In the genomic region with DNA sequence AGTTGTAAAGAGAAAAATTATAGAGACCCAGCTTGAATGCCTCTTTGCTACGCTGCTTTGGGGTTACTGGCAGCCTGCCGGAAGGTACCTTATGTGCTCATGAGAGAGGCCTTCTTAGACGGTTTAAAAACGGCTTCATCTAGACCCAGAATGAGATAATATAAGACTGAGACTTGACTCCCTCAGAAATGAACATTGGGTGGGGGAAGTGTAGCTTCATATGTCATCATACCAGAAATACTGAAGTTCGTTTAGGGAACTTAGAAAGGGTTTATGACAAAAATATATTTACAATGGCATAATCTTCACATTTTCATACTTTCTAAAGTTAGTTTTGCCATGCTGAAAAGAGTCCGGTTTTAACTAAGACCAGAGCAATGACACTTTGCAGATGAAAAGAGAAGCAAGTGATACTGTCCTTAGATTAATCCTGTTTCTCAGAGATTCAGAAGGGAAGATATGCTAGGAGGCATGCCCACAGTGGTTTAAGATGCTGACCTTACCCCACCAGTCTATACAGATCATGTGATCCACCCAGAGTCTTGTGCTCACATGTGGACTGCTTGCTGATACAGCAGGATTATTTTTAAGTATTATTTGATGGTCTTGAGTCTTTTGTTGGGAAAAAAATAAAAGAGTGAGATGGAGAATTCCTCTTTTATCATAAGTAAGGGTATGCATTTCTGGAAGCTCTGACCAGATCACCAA, we compare ENCODE assay signal across 22 cellular contexts. TPM values are rescaled to one million over a fixed set of nuclear protein-coding genes. Genes with fewer than 3 reads are reported as not detected.
A peak's percentile ranks its signal among the peaks of the same experiment; 100 is the strongest.
DNase-seq lines count a peak whose midpoint lies in the region; ATAC-seq and TF ChIP-seq lines count a peak whose summit lies in the region.
"Had no signal": no experiment of that assay in that cellular context is flagged by ENCODE, and none has a peak within 500 bp of the region (broad histone marks: within the 10 kb centered on the region; RNA-seq: fewer than 3 reads in every experiment).

No MANE protein-coding gene starts in this region.

- H3K9me3 ChIP-seq in Loucy (ENCODE audit: insufficient read depth, low read depth, low read length), result no peaks in the 10 kb centered on the region
- H3K9me3 ChIP-seq in OCI-LY1 (ENCODE audit: low read length), result no peaks in the 10 kb centered on the region
- H3K9me3 ChIP-seq: body of pancreas, gastrocnemius medialis had no signal

- intact Hi-C loops in sciatic nerve (cut with DNase I), result no loop called here

- H3F3A ChIP-seq in Loucy (ENCODE audit: low read depth) (no peaks in the 10 kb centered on the region), OCI-LY1 (ENCODE audit: insufficient read depth, low read length) (0 out of 2 replicates have a peak, but pooled peaks cover 6% of the 10 kb centered on the region)

- H3K27ac ChIP-seq in OCI-LY1 (ENCODE audit: low read depth, low read length, poor library complexity, severe bottlenecking), result peak overlapping the region; percentile 97
- H3K27ac ChIP-seq: epithelial cell of prostate, gastrocnemius medialis had no signal

- no peaks in the 10 kb centered on the region for H3K36me3 ChIP-seq in Loucy (ENCODE audit: insufficient read depth, low read length)
- no peaks in the 10 kb centered on the region; the same call in 1 of the 2 replicates for H3K36me3 ChIP-seq in OCI-LY1 (ENCODE audit: insufficient read depth, low read length)
- H3K36me3 ChIP-seq: gastrocnemius medialis had no signal

- ATAC-seq in sciatic nerve, result peak; percentile 83
- ATAC-seq: body of pancreas, gastrocnemius medialis, Panc1 had no signal

- H3K4me3 ChIP-seq in Loucy (ENCODE audit: low read length, poor library complexity, severe bottlenecking) (no peak overlapping the region), OCI-LY1 (ENCODE audit: low read depth, low read length, poor library complexity, severe bottlenecking) (peak overlapping the region; percentile 6)
- H3K4me3 ChIP-seq: body of pancreas, gastrocnemius medialis had no signal

- H3K9ac ChIP-seq in Loucy (ENCODE audit: low read depth, low read length, poor library complexity, severe bottlenecking) (no peak overlapping the region), OCI-LY1 (ENCODE audit: low read length) (peak overlapping the region; percentile 52)

- no peaks in the 10 kb centered on the region for H3K4me1 ChIP-seq in Loucy (ENCODE audit: insufficient read depth, low read length, poor library complexity, severe bottlenecking)
- H3K4me1 ChIP-seq in OCI-LY1 (ENCODE audit: insufficient read depth, low read length, severe bottlenecking), result peaks cover 60% of the 10 kb centered on the region
- H3K4me1 ChIP-seq: body of pancreas, gastrocnemius medialis had no signal

- H2AFZ ChIP-seq in Loucy (ENCODE audit: low read length) (peak overlapping the region; percentile 66; the same call in 1 of the 2 replicates), OCI-LY1 (ENCODE audit: low read length) (peak overlapping the region; percentile 60)

- H3K27me3 ChIP-seq in Loucy (ENCODE audit: insufficient read depth, low read length, poor library complexity, severe bottlenecking) (no peaks in the 10 kb centered on the region), OCI-LY1 (ENCODE audit: insufficient read depth, low read length) (no peaks in the 10 kb centered on the region)
- H3K27me3 ChIP-seq: body of pancreas, gastrocnemius medialis had no signal

- H4K20me1 ChIP-seq in Loucy (ENCODE audit: insufficient read depth, low read length, poor library complexity, severe bottlenecking), result no peaks in the 10 kb centered on the region
- no peaks in the 10 kb centered on the region for H4K20me1 ChIP-seq in OCI-LY1 (ENCODE audit: insufficient read depth, low read length)

- TF ChIP-seq CTCF in Loucy (conservative IDR thresholded peaks at IDR 0.05; ENCODE audit: low read length) (no peak), OCI-LY1 (IDR thresholded peaks at IDR 0.05; ENCODE audit: low read length) (no peak)

- DNase-seq in globus pallidus (ENCODE audit: low spot score) (peak; percentile 3), sciatic nerve (ENCODE audit: low spot score) (no peak), DMS53 treated with DMSO at 0.1 percent for 48 hours (lab: John Stamatoyannopoulos, UW; ENCODE audit: unreplicated experiment) (no peak), NCI-H510A treated with DMSO at 0.1 percent for 48 hours (lab: John Stamatoyannopoulos, UW) (no peak)
- DNase-seq in activated CD4-positive, CD25-positive, alpha-beta regulatory T cell (lab: John Stamatoyannopoulos, UW), result no peak
- no peak for DNase-seq in activated T-cell treated with anti-CD3 and anti-CD28 coated beads, Interleukin-2, amount 50 U/mL, for 1 hour
- DNase-seq: activated T-cell treated with anti-CD3 and anti-CD28 coated beads, Interleukin-2, amount 50 U/mL, for 24 hours; cortex of kidney; H7; naive B cell; NCI-H2029; small intestine; stimulated activated CD8-positive, alpha-beta memory T cell treated with anti-CD3 and anti-CD28 coated beads, Interleukin-4, amount 100 ng/mL, for 48 hours; substantia nigra had no signal

- H3K79me2 ChIP-seq in Loucy (ENCODE audit: insufficient read depth, low read length), result no peaks in the 10 kb centered on the region
- no peaks in the 10 kb centered on the region for H3K79me2 ChIP-seq in OCI-LY1 (ENCODE audit: insufficient read depth, low read length)

- H3K4me2 ChIP-seq in Loucy (ENCODE audit: low read depth, low read length, poor library complexity, severe bottlenecking), result no peak overlapping the region
- H3K4me2 ChIP-seq in OCI-LY1 (ENCODE audit: low read length), result peak overlapping the region; percentile 50

- no peaks in the 10 kb centered on the region for H3K9me2 ChIP-seq in Loucy (replicated peaks; ENCODE audit: low read depth, low read length)
- H3K9me2 ChIP-seq in OCI-LY1 (ENCODE audit: low read depth, low read length), result no peaks in the 10 kb centered on the region

RNA-seq across cellular contexts. Expression of gene HGF, which starts 40.8 kb away (rescaled TPM):
- total RNA-seq in sciatic nerve, result 48.8 TPM
- total RNA-seq: H7, MCF 10A, NCI-H460 had no signal
